In genomic region chr21:41460578-41461527, GRCh38 we compare ENCODE assay signal across 7 cellular contexts. TPM values are rescaled to one million over a fixed set of nuclear protein-coding genes. Genes with fewer than 3 reads are reported as not detected.
A peak's percentile ranks its signal among the peaks of the same experiment; 100 is the strongest.
DNase-seq lines count a peak whose midpoint lies in the region; ATAC-seq and TF ChIP-seq lines count a peak whose summit lies in the region.

No MANE protein-coding gene starts in this region.

- no peaks in the 10 kb centered on the region for H3K4me1 ChIP-seq in upper lobe of right lung

- H3K4me3 ChIP-seq in upper lobe of right lung: no peak overlapping the region

- H3K27ac ChIP-seq in upper lobe of right lung: no peak overlapping the region

- DNase-seq in RPMI7951 (ENCODE audit: low read depth) (peak; percentile 61), germinal center (ENCODE audit: low spot score) (peak; percentile 65), pons (ENCODE audit: low spot score) (peak; percentile 59), upper lobe of right lung (peak; percentile 83)
- DNase-seq in activated gamma-delta T cell treated with anti-CD3 and anti-CD28 coated beads, Interleukin-2, amount 50 U/mL, for 16 hours (ENCODE audit: low read depth): peak; percentile 20

- H3K36me3 ChIP-seq in upper lobe of right lung: peaks cover 34% of the 10 kb centered on the region

- H3K27me3 ChIP-seq in upper lobe of right lung: no peaks in the 10 kb centered on the region

- TF ChIP-seq CTCF in GM12873 (IDR thresholded peaks at IDR 0.05; ENCODE audit: insufficient read depth, low read depth, low read length, missing control alignments): peak; percentile 93
- TF ChIP-seq CTCF in upper lobe of right lung (IDR thresholded peaks at IDR 0.05): peak; percentile 80

- no peaks in the 10 kb centered on the region for H3K9me3 ChIP-seq in upper lobe of right lung

- intact Hi-C loops in upper lobe of right lung (cut with DNase I): no loop called here

- ATAC-seq in HG03280 (IDR thresholded peaks at IDR 0.05; ENCODE audit: unreplicated experiment) (peak; percentile 66), upper lobe of right lung (peak; percentile 90)

RNA-seq across cellular contexts. Expression of gene MX1, which starts 34.8 kb away (rescaled TPM):
- total RNA-seq in RPMI7951 (2014; rRNA removed; shearing (Covaris generic)): 12.3 and 15.4 TPM in 2 replicates
- 142 TPM for total RNA-seq in upper lobe of right lung

RNA-seq across cellular contexts. Expression of gene TMPRSS2, which starts 47.1 kb away (rescaled TPM):
- total RNA-seq in RPMI7951 (2014; rRNA removed; shearing (Covaris generic)): 0.39 TPM in 1 of 2 replicates, not detected in the other
- total RNA-seq in upper lobe of right lung: 83.6 TPM

Comparison
In these comparisons a context has a peak if more than half of its experiments do, and no peak if none do; other contexts are left out.
1. DNase-seq: peak in every context shown above with its lines; median percentile 83 in upper lobe of right lung; 65 in germinal center; 61 in RPMI7951; 59 in pons; 20 in activated gamma-delta T cell treated with anti-CD3 and anti-CD28 coated beads, Interleukin-2, amount 50 U/mL, for 16 hours.
2. RNA of gene TMPRSS2, which starts 47.1 kb away (total RNA-seq): 83.6 TPM in upper lobe of right lung (single experiment); 0.39 TPM in RPMI7951; every median in the first group is over 10 times any median in the second.